Comparison of ENCODE assay signal across 8 cellular contexts in the genomic region with DNA sequence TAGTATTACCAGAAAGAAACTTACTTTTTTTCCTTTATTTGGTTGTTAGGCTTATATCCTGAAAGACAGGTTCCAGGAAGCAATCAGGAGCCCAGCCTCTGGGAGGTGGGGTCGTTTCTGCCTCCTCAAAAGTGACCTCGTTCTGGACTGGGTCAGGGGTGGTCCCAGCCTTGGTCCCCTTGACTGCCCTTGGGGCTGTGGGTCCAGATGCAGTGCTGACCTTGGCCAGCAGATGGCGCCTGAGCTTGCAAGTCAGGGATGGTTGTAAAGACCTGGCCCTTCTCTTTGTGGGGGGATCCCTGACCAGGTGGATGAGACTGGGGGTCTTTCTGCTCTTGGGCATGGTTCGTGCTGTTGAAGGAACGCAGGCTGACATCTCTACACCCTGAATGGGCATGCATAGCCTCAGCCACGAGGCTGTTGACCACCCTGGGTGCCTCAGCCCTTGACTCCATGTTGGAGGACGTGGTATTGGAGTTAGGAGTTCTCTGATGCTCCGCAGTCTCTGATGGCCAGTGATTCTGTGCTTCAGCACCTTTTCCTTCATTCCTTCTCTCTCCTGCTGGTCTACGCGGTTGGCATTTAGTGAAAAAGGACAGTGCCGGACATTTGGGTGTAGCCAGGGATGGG.
DNase-seq lines count a peak whose midpoint lies in the region; ATAC-seq and TF ChIP-seq lines count a peak whose summit lies in the region.

No MANE protein-coding gene starts in this region.

- TF ChIP-seq CTCF in GM13977 (IDR thresholded peaks at IDR 0.05; ENCODE audit: extremely low read depth, insufficient read depth, missing control alignments) (peak; percentile 99), PC-3 (conservative IDR thresholded peaks at IDR 0.05; ENCODE audit: low read depth, low read length) (peak; percentile 97)

- intact Hi-C loops in PC-3 (cut with micrococcal nuclease) = loop anchor here (5.0 kb wide), 1 partner anchor 835 kb away; no protein-coding TSS in a partner anchor

- no peaks in the 10 kb centered on the region for H3K9me2 ChIP-seq in PC-3 (replicated peaks; ENCODE audit: low read length)

- H3K9me3 ChIP-seq in PC-3 (ENCODE audit: low read length) = no peaks in the 10 kb centered on the region

- no peak overlapping the region for H3K4me3 ChIP-seq in PC-3 (ENCODE audit: low read length)

- no peaks in the 10 kb centered on the region for H3K36me3 ChIP-seq in PC-3 (ENCODE audit: low read depth, low read length)

- no peaks in the 10 kb centered on the region for H3K79me2 ChIP-seq in PC-3 (ENCODE audit: low read length)

- DNase-seq in ACHN (peak; percentile 53), GM13977 (ENCODE audit: low spot score) (peak; percentile 81), PC-3 (peak; percentile 78), foreskin melanocyte (peak; percentile 29), nucleus accumbens (lab: John Stamatoyannopoulos, UW) (peak in 50 of 56 donors; percentile 10 to 90 (median 67)), superior temporal gyrus (ENCODE audit: extremely low spot score) (peak; percentile 91)
- DNase-seq in activated effector memory CD4-positive, alpha-beta T cell treated with Interleukin-2 at 50 U/mL for 16 hours = peak; percentile 48

- no peak overlapping the region for H3K9ac ChIP-seq in PC-3 (ENCODE audit: low read length)

- in situ Hi-C loops in ACHN (cut with HindIII; ENCODE audit: low pct_ligation_motif_present, low pct_unique_long_range_greater_than_20kb, low sequenced_read_pairs) = no loop called here
- in situ Hi-C loops in GM13977 (cut with MboI; ENCODE audit: low pct_unique_long_range_greater_than_20kb, low sequenced_read_pairs, unreplicated experiment) = loop anchor here (25.0 kb wide), 1 partner anchor 725 kb away; no protein-coding TSS in a partner anchor

- ATAC-seq in HG03175 (IDR thresholded peaks at IDR 0.05; ENCODE audit: unreplicated experiment) (peak; percentile 78), PC-3 (peak; percentile 87)

- no peak overlapping the region for H2AFZ ChIP-seq in PC-3 (ENCODE audit: low read length)

- no TSS peak for BruUV-seq in PC-3 (replicated peaks; lab: Mats Ljungman, UMichigan)

- no peak overlapping the region for H3K27ac ChIP-seq in PC-3 (ENCODE audit: low read length)

- H3K4me1 ChIP-seq in PC-3 (ENCODE audit: insufficient read depth, low read length) = no peaks in the 10 kb centered on the region

- CTCF ChIA-PET in PC-3 (lab: Charles Lee) = interaction anchor here (0.6 to 0.7 kb wide), 2 partner anchors 230 to 705 kb away, joined by 3 to 4 read pairs; no protein-coding TSS in a partner anchor

- no peak overlapping the region for H3K4me2 ChIP-seq in PC-3 (ENCODE audit: low read length)

- no peaks in the 10 kb centered on the region for H3F3A ChIP-seq in PC-3 (ENCODE audit: low read length, unreplicated experiment)

- no peaks in the 10 kb centered on the region for H3K27me3 ChIP-seq in PC-3 (ENCODE audit: low read length)

- POLR2A ChIA-PET in PC-3 (lab: Charles Lee; ENCODE audit: unreplicated experiment) = no interaction called here

- H4K20me1 ChIP-seq in PC-3 (ENCODE audit: low read length) = no peaks in the 10 kb centered on the region

Comparison
In these comparisons a context has a peak if more than half of its experiments do, and no peak if none do; other contexts are left out.
1. DNase-seq: peak in every context shown above with its lines; median percentile 91 in superior temporal gyrus; 81 in GM13977; 78 in PC-3; 67 in nucleus accumbens; 53 in ACHN; 48 in activated effector memory CD4-positive, alpha-beta T cell treated with Interleukin-2 at 50 U/mL for 16 hours; 29 in foreskin melanocyte.